ENCODE assay signal across 29 cellular contexts in genomic region chr3:25812644-25813043, GRCh38.
"Had no signal": no experiment of that assay in that cellular context is flagged by ENCODE, and none has a peak within 500 bp of the region (broad histone marks: within the 10 kb centered on the region; RNA-seq: fewer than 3 reads in every experiment).

No MANE protein-coding gene starts in this region.

- H3K27ac Mint-ChIP-seq: dendritic cell treated with granulocyte-macrophage colony-stimulating factor and Interleukin-4, amounts not matched to agents 40 ng/mL and 50 ng/mL, for 4 days; endodermal cell; naive thymus-derived CD8-positive, alpha-beta T cell; nephron progenitor cell; stimulated activated memory B cell treated with anti-CD40 and anti-IgM and Interleukin-4, amounts not matched to agents 10 μg/mL and 1 μg/mL and 100 μg/mL, for 72 hours had no signal

- H3K36me3 ChIP-seq: colonic mucosa, esophagus muscularis mucosa, heart right ventricle, lower lobe of right lung, ovary, sigmoid colon, tibial artery, upper lobe of left lung had no signal

- H3K4me3 Mint-ChIP-seq: dendritic cell treated with granulocyte-macrophage colony-stimulating factor and Interleukin-4, amounts not matched to agents 40 ng/mL and 50 ng/mL, for 4 days; endodermal cell; naive thymus-derived CD8-positive, alpha-beta T cell; nephron progenitor cell; stimulated activated memory B cell treated with anti-CD40 and anti-IgM and Interleukin-4, amounts not matched to agents 10 μg/mL and 1 μg/mL and 100 μg/mL, for 72 hours had no signal

- ATAC-seq: heart right ventricle; left ventricle myocardium superior; lower lobe of right lung; naive thymus-derived CD8-positive, alpha-beta T cell; psoas muscle; right cardiac atrium; stimulated activated memory B cell treated with anti-CD40 and anti-IgM and Interleukin-4, amounts not matched to agents 10 μg/mL and 1 μg/mL and 100 μg/mL, for 72 hours; stimulated activated naive CD8-positive, alpha-beta T cell treated with anti-CD3 and anti-CD28 coated beads, Interleukin-15, Interleukin-2, amounts not matched to agents 100 U/mL and 50 U/mL, for 24 hours had no signal

- H3K4me1 Mint-ChIP-seq: endodermal cell; nephron progenitor cell; stimulated activated memory B cell treated with anti-CD40 and anti-IgM and Interleukin-4, amounts not matched to agents 10 μg/mL and 1 μg/mL and 100 μg/mL, for 72 hours had no signal

- H3K27me3 Mint-ChIP-seq: dendritic cell treated with granulocyte-macrophage colony-stimulating factor and Interleukin-4, amounts not matched to agents 40 ng/mL and 50 ng/mL, for 4 days; stimulated activated memory B cell treated with anti-CD40 and anti-IgM and Interleukin-4, amounts not matched to agents 10 μg/mL and 1 μg/mL and 100 μg/mL, for 72 hours had no signal

- H3K4me3 ChIP-seq: colonic mucosa, esophagus muscularis mucosa, heart right ventricle, lower lobe of right lung, ovary, psoas muscle, sigmoid colon, testis, tibial artery, upper lobe of left lung had no signal

- DNase-seq: colonic mucosa; effector CD8-positive, alpha-beta T cell; endodermal cell; foreskin melanocyte; glutamatergic neuron; heart right ventricle; hippocampal formation; left ventricle myocardium superior; lower lobe of right lung; naive thymus-derived CD8-positive, alpha-beta T cell; nephron progenitor cell; occipital lobe; ovary; posterior cingulate gyrus; psoas muscle; right cardiac atrium; sigmoid colon; stimulated activated CD4-positive, alpha-beta T cell treated with anti-CD3 and anti-CD28 coated beads, Interleukin-2, amount 100 ng/mL, for 24 hours; stimulated activated CD4-positive, alpha-beta T cell treated with anti-CD3 and anti-CD28 coated beads, Interleukin-4, amount 100 ng/mL, for 24 hours; stimulated activated naive CD8-positive, alpha-beta T cell treated with anti-CD3 and anti-CD28 coated beads, Interleukin-15, Interleukin-2, amounts not matched to agents 100 U/mL and 50 U/mL, for 24 hours; substantia nigra; testis; tibial artery had no signal

- H3K9me3 Mint-ChIP-seq: dendritic cell treated with granulocyte-macrophage colony-stimulating factor and Interleukin-4, amounts not matched to agents 40 ng/mL and 50 ng/mL, for 4 days; naive thymus-derived CD8-positive, alpha-beta T cell; stimulated activated memory B cell treated with anti-CD40 and anti-IgM and Interleukin-4, amounts not matched to agents 10 μg/mL and 1 μg/mL and 100 μg/mL, for 72 hours had no signal

- H3K4me1 ChIP-seq: colonic mucosa, esophagus muscularis mucosa, heart right ventricle, lower lobe of right lung, psoas muscle, sigmoid colon, testis, tibial artery, upper lobe of left lung had no signal

- H3K9me3 ChIP-seq: colonic mucosa, lower lobe of right lung, ovary, psoas muscle, sigmoid colon, testis, tibial artery, upper lobe of left lung had no signal

- FAIRE-seq: keratinocyte, urothelium cell line had no signal

- H3K27ac ChIP-seq: colonic mucosa, esophagus muscularis mucosa, heart right ventricle, lower lobe of right lung, ovary, psoas muscle, sigmoid colon, testis, tibial artery, upper lobe of left lung had no signal

- H3K36me3 Mint-ChIP-seq: naive thymus-derived CD8-positive, alpha-beta T cell; stimulated activated memory B cell treated with anti-CD40 and anti-IgM and Interleukin-4, amounts not matched to agents 10 μg/mL and 1 μg/mL and 100 μg/mL, for 72 hours had no signal

- H3K27me3 ChIP-seq: colonic mucosa, esophagus muscularis mucosa, ovary, sigmoid colon, testis, tibial artery, upper lobe of left lung had no signal
